32 cellular contexts compared by ENCODE assay signal in the genomic region with DNA sequence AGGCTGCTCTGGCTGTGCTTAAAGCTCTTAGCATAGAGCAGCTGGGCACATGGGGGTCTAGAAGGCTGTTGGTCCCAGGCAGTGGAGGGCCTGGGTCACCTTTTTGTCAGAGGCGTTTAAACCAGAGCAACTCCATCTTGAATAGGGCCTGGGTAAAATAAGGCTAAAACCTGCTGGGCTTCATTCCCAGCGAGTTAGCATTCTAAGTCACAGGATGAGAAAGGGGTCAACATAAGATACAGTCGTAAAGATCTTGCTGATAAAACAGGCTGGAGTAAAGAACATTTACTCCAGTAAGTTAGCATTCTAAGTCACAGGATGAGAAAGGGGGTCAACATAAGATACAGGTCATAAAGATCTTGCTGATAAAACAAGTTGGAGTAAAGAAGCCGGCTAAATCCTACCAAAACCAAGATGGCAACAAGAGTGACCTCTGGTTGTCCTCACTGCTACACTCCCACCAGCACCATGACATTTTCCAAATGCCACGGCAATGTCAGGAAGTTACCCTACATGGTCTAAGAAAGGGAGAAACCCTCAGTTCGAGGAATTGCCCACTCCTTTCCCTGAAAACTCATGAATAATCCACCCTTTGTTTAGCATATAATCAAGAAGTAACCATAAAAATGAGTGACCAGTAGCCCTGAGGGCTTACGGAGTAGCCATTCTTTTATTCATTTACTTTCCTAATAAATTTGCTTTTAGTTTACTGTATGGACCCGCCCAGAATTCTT.
DNase-seq lines count a peak whose midpoint lies in the region; ATAC-seq and TF ChIP-seq lines count a peak whose summit lies in the region.
"Had no signal": no experiment of that assay in that cellular context is flagged by ENCODE, and none has a peak within 500 bp of the region (broad histone marks: within the 10 kb centered on the region; RNA-seq: fewer than 3 reads in every experiment).

No MANE protein-coding gene starts in this region.

- ATAC-seq in HG03280 (IDR thresholded peaks at IDR 0.05; ENCODE audit: unreplicated experiment): no peak
- no peak for ATAC-seq in HG02642 (IDR thresholded peaks at IDR 0.05; ENCODE audit: poor library complexity, unreplicated experiment)
- ATAC-seq: activated CD4-positive, alpha-beta T cell treated with anti-CD3 and anti-CD28 coated beads for 36 hours; lower lobe of right lung; SK-N-SH treated with all-trans-retinoic acid at 6 μM for 48 hours had no signal

- TF ChIP-seq CTCF in LNCaP clone FGC (IDR thresholded peaks at IDR 0.05; ENCODE audit: control insufficient read depth, extremely low read depth, insufficient read depth) (no peak), transverse colon (IDR thresholded peaks at IDR 0.05) (no peak), uterus (IDR thresholded peaks at IDR 0.05) (no peak)

- H3K36me3 ChIP-seq in transverse colon (no peaks in the 10 kb centered on the region), uterus (no peaks in the 10 kb centered on the region)
- H3K36me3 ChIP-seq: ascending aorta, cardiac muscle cell, lower lobe of right lung, sigmoid colon, upper lobe of left lung had no signal

- DNase-seq in LNCaP clone FGC (ENCODE audit: low read depth) (peak; percentile 38), astrocyte of the hippocampus (ENCODE audit: low read depth, low spot score) (peak; percentile 7), islet precursor cell (peak; percentile 68), transverse colon (no peak), uterus (no peak)
- DNase-seq: activated CD4-positive, alpha-beta T cell treated with anti-CD3 and anti-CD28 coated beads for 36 hours; activated T-cell treated with anti-CD3 and anti-CD28 coated beads for 4 hours; Calu3; cortex of kidney; DMS79; GF-D8; head of caudate nucleus; kidney glomerular epithelial cell; lower lobe of right lung; naive thymus-derived CD4-positive, alpha-beta T cell; NCI-H2227 treated with DMSO at 0.1 percent for 48 hours; NCI-H526 treated with DMSO at 0.1 percent for 48 hours; occipital lobe; psoas muscle; sigmoid colon; stimulated activated CD4-positive, alpha-beta T cell treated with anti-CD3 and anti-CD28 coated beads, Interleukin-15, amount 100 ng/mL, for 24 hours; stimulated activated CD4-positive, alpha-beta T cell treated with anti-CD3 and anti-CD28 coated beads, Interleukin-4, amount 100 ng/mL, for 4 hours; upper lobe of left lung had no signal

- 55 to 75% methylated on average over 6 to 8 of the region's 8 CpGs for WGBS in transverse colon (ENCODE audit: low coverage in 1 of 2), 2 donors

- H3K4me1 ChIP-seq in transverse colon (peaks cover 0 to 4% (median 0%) of the 10 kb centered on the region in 4 donors), uterus (no peaks in the 10 kb centered on the region)
- H3K4me1 ChIP-seq: ascending aorta, lower lobe of right lung, psoas muscle, sigmoid colon, upper lobe of left lung had no signal

- no peak for TF ChIP-seq EP300 in transverse colon (IDR thresholded peaks at IDR 0.05; ENCODE audit: low read depth)

- H3K9me3 ChIP-seq in transverse colon (no peaks in the 10 kb centered on the region), uterus (no peaks in the 10 kb centered on the region)
- H3K9me3 ChIP-seq: ascending aorta, lower lobe of right lung, psoas muscle, sigmoid colon, upper lobe of left lung had no signal

- in situ Hi-C loops in transverse colon (cut with MboI; ENCODE audit: low pct_ligation_motif_present in 1 of 4, low pct_unique_long_range_greater_than_20kb in 1 of 4, low sequenced_read_pairs in 3 of 4): no loop called here

- H3K27ac ChIP-seq in transverse colon (peak overlapping the region; percentile 12 to 48 (median 24)), uterus (no peak overlapping the region)
- H3K27ac ChIP-seq: ascending aorta, C4-2B, cardiac muscle cell, HL-60, KMS-11, lower lobe of right lung, PC-9, psoas muscle, sigmoid colon, upper lobe of left lung had no signal

- TF ChIP-seq POLR2A in transverse colon (IDR thresholded peaks at IDR 0.05) (no peak), uterus (IDR thresholded peaks at IDR 0.05) (no peak)

- no peaks in the 10 kb centered on the region for H3K27me3 ChIP-seq in transverse colon
- H3K27me3 ChIP-seq in uterus: no peaks in the 10 kb centered on the region
- H3K27me3 ChIP-seq: ascending aorta, cardiac muscle cell, sigmoid colon, upper lobe of left lung had no signal

- H3K4me3 ChIP-seq in LNCaP clone FGC (ENCODE audit: low read depth, low read length) (no peak overlapping the region), transverse colon (no peak overlapping the region), uterus (no peak overlapping the region)
- H3K4me3 ChIP-seq: ascending aorta, cardiac muscle cell, lower lobe of right lung, PC-9, psoas muscle, sigmoid colon, upper lobe of left lung had no signal

- intact Hi-C loops in transverse colon (cut with DNase I; ENCODE audit: low total_unique reads): no loop called here
- intact Hi-C loops in uterus (cut with DNase I; ENCODE audit: low total_unique reads): no loop called here

Comparison
In these comparisons a context has a peak if more than half of its experiments do, and no peak if none do; other contexts are left out.
1. DNase-seq: peak in LNCaP clone FGC (single experiment), astrocyte of the hippocampus (single experiment) and islet precursor cell (single experiment); none in transverse colon (single experiment) and uterus (0 of 2).
2. H3K27ac ChIP-seq: peak in transverse colon (4 of 4); none in uterus (0 of 2).